ENCODE assay signal across 26 cellular contexts in the genomic region with DNA sequence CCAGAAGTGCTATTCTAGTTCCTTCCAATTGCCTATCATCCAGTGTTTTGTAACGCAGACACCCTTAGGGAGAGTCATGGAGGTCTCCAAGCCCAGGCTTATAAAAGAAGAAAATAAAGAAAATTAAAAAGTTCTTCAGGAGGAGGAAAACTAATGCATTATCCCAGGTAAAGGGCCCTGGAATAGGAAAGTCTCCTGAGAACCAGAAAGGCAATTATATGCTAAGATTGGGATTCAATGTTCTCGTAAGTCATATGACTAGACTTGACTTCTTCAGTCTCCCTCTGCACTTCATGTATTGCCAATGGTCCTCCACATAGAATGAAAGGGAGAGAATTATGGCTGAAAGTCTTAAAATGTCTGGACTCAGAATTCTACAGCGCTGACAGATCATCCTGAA.
"Had no signal": no experiment of that assay in that cellular context is flagged by ENCODE, and none has a peak within 500 bp of the region (broad histone marks: within the 10 kb centered on the region; RNA-seq: fewer than 3 reads in every experiment).

No MANE protein-coding gene starts in this region.

- H3K27ac ChIP-seq: adrenal gland, SK-N-MC, WERI-Rb-1 had no signal

- DNase-seq: activated CD4-positive, alpha-beta memory T cell treated with anti-CD3 and anti-CD28 coated beads, Interleukin-2, amount 10 ng/mL, durations not matched to agents 7 days and 5 days; activated CD4-positive, alpha-beta T cell treated with anti-CD3 and anti-CD28 coated beads for 36 hours; activated CD4-positive, alpha-beta T cell treated with anti-CD3 and anti-CD28 coated beads, Interleukin-2, amount 50 U/mL, for 1 hour; activated naive CD4-positive, alpha-beta T cell treated with anti-CD3 and anti-CD28 coated beads, Interleukin-2, amount 50 U/mL, for 16 hours; activated naive CD8-positive, alpha-beta T cell treated with anti-CD3 and anti-CD28 coated beads, Interleukin-2, amount 10 ng/mL, durations not matched to agents 7 days and 5 days; activated T-cell treated with anti-CD3 and anti-CD28 coated beads for 4 hours; activated T-cell treated with anti-CD3 and anti-CD28 coated beads, Interleukin-2, amount 50 U/mL, for 48 hours; adrenal gland; aorta; MG63; MV-4-11; NCI-H1105; NCI-H1436; NCI-H1694 treated with DMSO at 0.1 percent for 48 hours; NCI-H2029 treated with DMSO at 0.1 percent for 48 hours; NCI-H345; NCI-H510A; NCI-H526 treated with DMSO at 0.1 percent for 48 hours; NCI-H82; RPMI8226; T-helper 1 cell; WERI-Rb-1 had no signal

- ATAC-seq: activated CD4-positive, alpha-beta T cell treated with anti-CD3 and anti-CD28 coated beads for 36 hours; activated T-helper 17 cell treated with anti-CD3 and anti-CD28 coated beads, Interleukin-2, amount 50 U/mL, for 72 hours; Panc1; Right ventricle myocardium inferior had no signal
